9 cellular contexts compared by ENCODE assay signal in genomic region chr17:67829331-67829730, GRCh38. TPM values are rescaled to one million over a fixed set of nuclear protein-coding genes. Genes with fewer than 3 reads are reported as not detected.
DNase-seq lines count a peak whose midpoint lies in the region; ATAC-seq lines count a peak whose summit lies in the region.
"Had no signal": no experiment of that assay in that cellular context is flagged by ENCODE, and none has a peak within 500 bp of the region (broad histone marks: within the 10 kb centered on the region; RNA-seq: fewer than 3 reads in every experiment).

No MANE protein-coding gene starts in this region.

- H3K4me1 ChIP-seq in iPS-20b (ENCODE audit: insufficient read depth, low read length), result peaks cover 10% of the 10 kb centered on the region

- no peak overlapping the region for H3K27ac ChIP-seq in iPS-20b (ENCODE audit: low read length)

- H3K9me3 ChIP-seq in iPS-20b (ENCODE audit: insufficient read depth, low read depth, low read length), result no peaks in the 10 kb centered on the region

- no peak overlapping the region for H3K9ac ChIP-seq in iPS-20b (ENCODE audit: low read depth, low read length)

- peak overlapping the region; percentile 100 for H3K4me3 ChIP-seq in iPS-20b (ENCODE audit: low read length)

- H3K27ac Mint-ChIP-seq in activated CD8-positive, alpha-beta T cell treated with anti-CD3 and anti-CD28 coated beads, Interleukin-2, amount 10 ng/mL, durations not matched to agents 7 days and 5 days, result peak overlapping the region; percentile 81
- H3K27ac Mint-ChIP-seq in stimulated activated naive CD8-positive, alpha-beta T cell treated with anti-CD3 and anti-CD28 coated beads, Interleukin-15, Interleukin-2, amounts not matched to agents 100 ng/mL and 50 ng/mL, for 24 hours, result peak overlapping the region; percentile 28

- POLR2A ChIA-PET in activated CD8-positive, alpha-beta T cell treated with anti-CD3 and anti-CD28 coated beads, Interleukin-2, amount 10 ng/mL, durations not matched to agents 7 days and 5 days (lab: Charles Lee), result interaction anchor here (0.6 to 1.3 kb wide), 4 partner anchors 27 to 609 kb away, joined by 3 read pairs; no protein-coding TSS in a partner anchor

- H3K36me3 ChIP-seq in iPS-20b (ENCODE audit: insufficient read depth, low read depth, low read length), result peaks cover 7% of the 10 kb centered on the region

- CTCF ChIA-PET in activated CD8-positive, alpha-beta T cell treated with anti-CD3 and anti-CD28 coated beads, Interleukin-2, amount 10 ng/mL, durations not matched to agents 7 days and 5 days (lab: Charles Lee), result no interaction called here

- H3K36me3 Mint-ChIP-seq in activated CD8-positive, alpha-beta T cell treated with anti-CD3 and anti-CD28 coated beads, Interleukin-2, amount 10 ng/mL, durations not matched to agents 7 days and 5 days (ENCODE audit: low read depth), result peaks cover 40% of the 10 kb centered on the region
- H3K36me3 Mint-ChIP-seq in stimulated activated naive CD8-positive, alpha-beta T cell treated with anti-CD3 and anti-CD28 coated beads, Interleukin-15, Interleukin-2, amounts not matched to agents 100 ng/mL and 50 ng/mL, for 24 hours (ENCODE audit: low read depth), result peaks cover 27% of the 10 kb centered on the region

- H3K27me3 ChIP-seq in iPS-20b (ENCODE audit: insufficient read depth, low read length), result peaks cover 4% of the 10 kb centered on the region; the same call in 1 of the 2 replicates

- peaks cover 3% of the 10 kb centered on the region for H3K27me3 Mint-ChIP-seq in activated CD8-positive, alpha-beta T cell treated with anti-CD3 and anti-CD28 coated beads, Interleukin-2, amount 10 ng/mL, durations not matched to agents 7 days and 5 days (ENCODE audit: low read depth)
- no peaks in the 10 kb centered on the region for H3K27me3 Mint-ChIP-seq in stimulated activated naive CD8-positive, alpha-beta T cell treated with anti-CD3 and anti-CD28 coated beads, Interleukin-15, Interleukin-2, amounts not matched to agents 100 ng/mL and 50 ng/mL, for 24 hours

- H3K4me1 Mint-ChIP-seq in activated CD8-positive, alpha-beta T cell treated with anti-CD3 and anti-CD28 coated beads, Interleukin-2, amount 10 ng/mL, durations not matched to agents 7 days and 5 days (ENCODE audit: low read depth), result peaks cover 46% of the 10 kb centered on the region
- peaks cover 62% of the 10 kb centered on the region for H3K4me1 Mint-ChIP-seq in stimulated activated naive CD8-positive, alpha-beta T cell treated with anti-CD3 and anti-CD28 coated beads, Interleukin-15, Interleukin-2, amounts not matched to agents 100 ng/mL and 50 ng/mL, for 24 hours (ENCODE audit: low read depth)

- H3K4me3 Mint-ChIP-seq in activated CD8-positive, alpha-beta T cell treated with anti-CD3 and anti-CD28 coated beads, Interleukin-2, amount 10 ng/mL, durations not matched to agents 7 days and 5 days, result peak overlapping the region; percentile 93
- H3K4me3 Mint-ChIP-seq in stimulated activated naive CD8-positive, alpha-beta T cell treated with anti-CD3 and anti-CD28 coated beads, Interleukin-15, Interleukin-2, amounts not matched to agents 100 ng/mL and 50 ng/mL, for 24 hours, result peak overlapping the region; percentile 97

- no peaks in the 10 kb centered on the region for H3K9me3 Mint-ChIP-seq in activated CD8-positive, alpha-beta T cell treated with anti-CD3 and anti-CD28 coated beads, Interleukin-2, amount 10 ng/mL, durations not matched to agents 7 days and 5 days (ENCODE audit: insufficient read depth)
- H3K9me3 Mint-ChIP-seq in stimulated activated naive CD8-positive, alpha-beta T cell treated with anti-CD3 and anti-CD28 coated beads, Interleukin-15, Interleukin-2, amounts not matched to agents 100 ng/mL and 50 ng/mL, for 24 hours, result no peaks in the 10 kb centered on the region

- ATAC-seq in activated CD8-positive, alpha-beta T cell treated with anti-CD3 and anti-CD28 coated beads, Interleukin-2, amount 10 ng/mL, durations not matched to agents 7 days and 5 days, result no peak
- no peak for ATAC-seq in HG03520 (IDR thresholded peaks at IDR 0.05; ENCODE audit: unreplicated experiment)

- DNase-seq in activated CD8-positive, alpha-beta memory T cell treated with anti-CD3 and anti-CD28 coated beads, Interleukin-2, amount 50 U/mL, for 4 hours, result peak; percentile 28
- no peak for DNase-seq in activated CD8-positive, alpha-beta memory T cell treated with anti-CD3 and anti-CD28 coated beads for 24 hours
- peak; percentile 72 for DNase-seq in activated CD8-positive, alpha-beta T cell treated with anti-CD3 and anti-CD28 coated beads, Interleukin-2, amount 10 ng/mL, durations not matched to agents 7 days and 5 days
- no peak for DNase-seq in NCI-H1105 (lab: John Stamatoyannopoulos, UW)
- no peak for DNase-seq in HT-29 (ENCODE audit: low spot score)
- DNase-seq: MM.1S had no signal

RNA-seq across cellular contexts. Expression of gene BPTF, which starts 4.0 kb away (rescaled TPM):
- 10 to 100 TPM; 85.9 to 87.0 TPM for total RNA-seq in activated CD8-positive, alpha-beta T cell treated with anti-CD3 and anti-CD28 coated beads, Interleukin-2, amount 10 ng/mL, durations not matched to agents 7 days and 5 days
- total RNA-seq in HT-29 (2014; rRNA removed; shearing (Covaris generic)), result 65.2 and 70.6 TPM in 2 replicates

Comparison
In these comparisons a context has a peak if more than half of its experiments do, and no peak if none do; other contexts are left out.
1. DNase-seq: peak in activated CD8-positive, alpha-beta memory T cell treated with anti-CD3 and anti-CD28 coated beads, Interleukin-2, amount 50 U/mL, for 4 hours (single experiment) and activated CD8-positive, alpha-beta T cell treated with anti-CD3 and anti-CD28 coated beads, Interleukin-2, amount 10 ng/mL, durations not matched to agents 7 days and 5 days (single experiment); none in activated CD8-positive, alpha-beta memory T cell treated with anti-CD3 and anti-CD28 coated beads for 24 hours (single experiment), NCI-H1105 (single experiment) and HT-29 (single experiment).